ENCODE assay signal across 19 cellular contexts in the genomic region with DNA sequence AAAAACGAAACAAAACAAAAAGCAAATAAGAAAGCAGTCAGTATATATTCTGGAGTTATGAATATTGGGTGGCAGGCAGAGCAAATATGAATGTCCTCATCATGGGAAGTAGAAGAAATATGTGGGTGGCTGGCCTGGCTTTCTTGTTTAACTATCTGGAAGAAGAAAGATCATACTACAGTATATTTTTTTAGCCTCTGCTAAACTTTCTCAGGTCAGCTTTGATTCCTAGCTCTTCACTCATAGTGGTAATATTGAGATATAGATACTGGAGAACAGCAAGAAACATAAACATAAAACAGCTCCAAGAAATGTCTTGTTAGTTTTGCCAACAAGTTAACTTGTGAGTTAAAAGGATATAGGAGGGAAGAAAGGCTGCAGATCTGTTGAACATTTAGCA.
DNase-seq lines count a peak whose midpoint lies in the region; ATAC-seq and TF ChIP-seq lines count a peak whose summit lies in the region.
"Had no signal": no experiment of that assay in that cellular context is flagged by ENCODE, and none has a peak within 500 bp of the region (broad histone marks: within the 10 kb centered on the region; RNA-seq: fewer than 3 reads in every experiment).

No MANE protein-coding gene starts in this region.

- no peaks in the 10 kb centered on the region for H3K9me3 Mint-ChIP-seq in activated naive CD4-positive, alpha-beta T cell treated with anti-CD3 and anti-CD28 coated beads for 36 hours
- H3K9me3 Mint-ChIP-seq: activated naive CD8-positive, alpha-beta T cell treated with anti-CD3 and anti-CD28 coated beads, Interleukin-2, amount 50 U/mL, for 24 hours; CD8-positive, alpha-beta T cell; naive thymus-derived CD8-positive, alpha-beta T cell had no signal

- 100% methylated on average over 1 of the region's 1 CpG for WGBS in SK-N-SH (ENCODE audit: low lambda C conversion rate)
- WGBS in mammary epithelial cell (ENCODE audit: low coverage, missing lambda C conversion rate): 55% methylated on average over 1 of the region's 1 CpG
- WGBS in aorta, 2 donors: 0 to 14% methylated on average over 1 of the region's 1 CpG

- no peak for TF ChIP-seq RAD21 in SK-N-SH (IDR thresholded peaks at IDR 0.05; ENCODE audit: low read length)

- H3K4me2 ChIP-seq in SK-N-SH (peak overlapping the region; percentile 19; the same call in 1 of the 2 replicates), mammary epithelial cell (ENCODE audit: insufficient read depth, low read depth, low read length) (no peak overlapping the region)

- no peak overlapping the region for H3K4me3 ChIP-seq in SK-N-SH (ENCODE audit: low read depth in 2 of 2, low read length in 1 of 2)
- H3K4me3 ChIP-seq in mammary epithelial cell (replicated peaks in 1 of 3; ENCODE audit: insufficient read depth in 1 of 3, low read depth in 2 of 3, low read length in 3 of 3): no peak overlapping the region
- no peak overlapping the region for H3K4me3 ChIP-seq in lower lobe of right lung
- H3K4me3 ChIP-seq in aorta (ENCODE audit: low read length in 2 of 2): no peak overlapping the region
- H3K4me3 ChIP-seq: gastrocnemius medialis, MG63, testis had no signal

- peaks cover 8 to 13% of the 10 kb centered on the region in 2 experiments for H3K36me3 ChIP-seq in SK-N-SH (replicated peaks in 1 of 2; ENCODE audit: control insufficient read depth in 1 of 2, insufficient read depth in 2 of 2, low read length in 1 of 2)
- peaks cover under 1% of the 10 kb centered on the region for H3K36me3 ChIP-seq in mammary epithelial cell (ENCODE audit: insufficient read depth, low read length)
- H3K36me3 ChIP-seq in lower lobe of right lung: peaks cover 5% of the 10 kb centered on the region
- H3K36me3 ChIP-seq in aorta (ENCODE audit: control insufficient read depth in 1 of 2, insufficient read depth in 2 of 2, low read length in 1 of 2): no peaks in the 10 kb centered on the region
- H3K36me3 ChIP-seq: gastrocnemius medialis had no signal

- H3K9me2 ChIP-seq in SK-N-SH: no peaks in the 10 kb centered on the region

- no peak for DNase-seq in SK-N-SH
- DNase-seq in mammary epithelial cell: no peak
- no peak for DNase-seq in lower lobe of right lung
- DNase-seq in aorta: no peak
- no peak for DNase-seq in stimulated activated CD4-positive, alpha-beta T cell treated with anti-CD3 and anti-CD28 coated beads, Interleukin-2, amount 100 ng/mL, for 48 hours
- no peak for DNase-seq in activated naive CD4-positive, alpha-beta T cell treated with anti-CD3 and anti-CD28 coated beads for 36 hours
- DNase-seq: 8988T; activated naive CD8-positive, alpha-beta T cell treated with anti-CD3 and anti-CD28 coated beads, Interleukin-2, amount 50 U/mL, for 24 hours; CD8-positive, alpha-beta T cell; cerebellar nuclear complex; gastrocnemius medialis; MG63; naive thymus-derived CD8-positive, alpha-beta T cell; NCI-H2227 treated with DMSO at 0.1 percent for 48 hours; SHP77; T-helper 17 cell; testis had no signal

- TF ChIP-seq CTCF in SK-N-SH (IDR thresholded peaks at IDR 0.05) (no peak), mammary epithelial cell (conservative IDR thresholded peaks at IDR 0.05 in 1 of 2, IDR thresholded peaks at IDR 0.05 in 1 of 2; ENCODE audit: extremely low read depth in 1 of 2, insufficient read depth in 1 of 2, low read depth in 1 of 2, low read length in 2 of 2) (no peak), lower lobe of right lung (IDR thresholded peaks at IDR 0.05) (no peak)

- no TSS peak for BruUV-seq in mammary epithelial cell (replicated peaks; lab: Mats Ljungman, UMichigan)

- POLR2A ChIA-PET in SK-N-SH (lab: Yijun Ruan, JAX): no interaction called here

- H3K27me3 ChIP-seq in SK-N-SH (ENCODE audit: insufficient read depth) (no peaks in the 10 kb centered on the region), mammary epithelial cell (ENCODE audit: insufficient read depth, low read length) (no peaks in the 10 kb centered on the region), lower lobe of right lung (ENCODE audit: low read depth) (no peaks in the 10 kb centered on the region), aorta (ENCODE audit: control insufficient read depth in 1 of 2, insufficient read depth in 2 of 2, low read length in 1 of 2) (no peaks in the 10 kb centered on the region)
- H3K27me3 ChIP-seq: MG63, testis had no signal

- no peak overlapping the region for H3K4me3 Mint-ChIP-seq in activated naive CD4-positive, alpha-beta T cell treated with anti-CD3 and anti-CD28 coated beads for 36 hours
- H3K4me3 Mint-ChIP-seq: activated naive CD8-positive, alpha-beta T cell treated with anti-CD3 and anti-CD28 coated beads, Interleukin-2, amount 50 U/mL, for 24 hours; CD8-positive, alpha-beta T cell; naive thymus-derived CD8-positive, alpha-beta T cell; T-helper 17 cell had no signal

- dilution Hi-C loops in mammary epithelial cell (cut with HindIII; ENCODE audit: low sequenced_read_pairs): no loop called here

- H3F3A ChIP-seq in SK-N-SH (replicated peaks; ENCODE audit: insufficient read depth): peaks cover 38% of the 10 kb centered on the region

- intact Hi-C loops in mammary epithelial cell (cut with micrococcal nuclease) (no loop called here), lower lobe of right lung (cut with DNase I) (no loop called here), aorta (cut with DNase I) (no loop called here)
- intact Hi-C loops in activated naive CD4-positive, alpha-beta T cell treated with anti-CD3 and anti-CD28 coated beads for 36 hours (cut with micrococcal nuclease): no loop called here

- no peak overlapping the region for H3K9ac ChIP-seq in SK-N-SH
- H3K9ac ChIP-seq in mammary epithelial cell (ENCODE audit: insufficient read depth, low read length): no peak overlapping the region

- CTCF ChIA-PET in SK-N-SH (lab: Yijun Ruan, JAX) (no interaction called here), mammary epithelial cell (lab: Charles Lee; ENCODE audit: low non-redundant PET) (no interaction called here)
- CTCF ChIA-PET in activated naive CD4-positive, alpha-beta T cell treated with anti-CD3 and anti-CD28 coated beads for 36 hours (lab: Charles Lee): no interaction called here

- no peak overlapping the region for H2AFZ ChIP-seq in SK-N-SH (ENCODE audit: low read depth)
- no peak overlapping the region for H2AFZ ChIP-seq in mammary epithelial cell (ENCODE audit: low read depth, low read length)

- H3K9me3 ChIP-seq in SK-N-SH: no peaks in the 10 kb centered on the region
- no peaks in the 10 kb centered on the region for H3K9me3 ChIP-seq in mammary epithelial cell (replicated peaks; ENCODE audit: insufficient read depth, low read length)
- H3K9me3 ChIP-seq in lower lobe of right lung: no peaks in the 10 kb centered on the region
- no peaks in the 10 kb centered on the region for H3K9me3 ChIP-seq in aorta (ENCODE audit: control insufficient read depth, low read length)
- H3K9me3 ChIP-seq: gastrocnemius medialis, MG63, testis had no signal

- H4K20me1 ChIP-seq in SK-N-SH (ENCODE audit: insufficient read depth) (no peaks in the 10 kb centered on the region), mammary epithelial cell (ENCODE audit: insufficient read depth, low read length) (no peaks in the 10 kb centered on the region)

- no peaks in the 10 kb centered on the region for H3K36me3 Mint-ChIP-seq in activated naive CD4-positive, alpha-beta T cell treated with anti-CD3 and anti-CD28 coated beads for 36 hours (ENCODE audit: low read depth)
- H3K36me3 Mint-ChIP-seq: CD8-positive, alpha-beta T cell; naive thymus-derived CD8-positive, alpha-beta T cell had no signal

- no peak for TF ChIP-seq EP300 in SK-N-SH (IDR thresholded peaks at IDR 0.05; ENCODE audit: borderline replicate concordance in 1 of 2, low read depth in 1 of 2, low read length in 1 of 2)

- in situ Hi-C loops in mammary epithelial cell (cut with MboI; ENCODE audit: low sequenced_read_pairs in 2 of 2): no loop called here

- H3K4me1 ChIP-seq in SK-N-SH (ENCODE audit: control insufficient read depth in 1 of 2, insufficient read depth in 2 of 2, low read depth in 1 of 2, low read length in 1 of 2): peaks cover 22 to 45% of the 10 kb centered on the region in 2 experiments
- H3K4me1 ChIP-seq in mammary epithelial cell (ENCODE audit: insufficient read depth, low read length): peaks cover 54% of the 10 kb centered on the region
- peaks cover 42% of the 10 kb centered on the region for H3K4me1 ChIP-seq in lower lobe of right lung
- H3K4me1 ChIP-seq in aorta (ENCODE audit: control insufficient read depth in 1 of 2, insufficient read depth in 2 of 2, low read length in 2 of 2): peaks cover 13 to 25% of the 10 kb centered on the region in 2 donors
- H3K4me1 ChIP-seq: gastrocnemius medialis had no signal

- H3K27me3 Mint-ChIP-seq in activated naive CD4-positive, alpha-beta T cell treated with anti-CD3 and anti-CD28 coated beads for 36 hours (ENCODE audit: low read depth): no peaks in the 10 kb centered on the region

- H3K27ac Mint-ChIP-seq in activated naive CD4-positive, alpha-beta T cell treated with anti-CD3 and anti-CD28 coated beads for 36 hours: no peak overlapping the region
- H3K27ac Mint-ChIP-seq: activated naive CD8-positive, alpha-beta T cell treated with anti-CD3 and anti-CD28 coated beads, Interleukin-2, amount 50 U/mL, for 24 hours; CD8-positive, alpha-beta T cell; naive thymus-derived CD8-positive, alpha-beta T cell; T-helper 17 cell had no signal

- peak overlapping the region in 1 of 2 experiments; percentile 76; a peak in 2 of 4 replicates for H3K27ac ChIP-seq in SK-N-SH (ENCODE audit: low read depth in 2 of 2, low read length in 1 of 2)
- H3K27ac ChIP-seq in mammary epithelial cell (ENCODE audit: insufficient read depth, low read depth, low read length): peak overlapping the region; percentile 92
- H3K27ac ChIP-seq in lower lobe of right lung: peak overlapping the region; percentile 79
- peak overlapping the region; percentile 92 to 93 for H3K27ac ChIP-seq in aorta (ENCODE audit: low read depth in 1 of 2, low read length in 2 of 2)
- H3K27ac ChIP-seq: gastrocnemius medialis, testis had no signal

- ATAC-seq in SK-N-SH treated with all-trans-retinoic acid at 6 μM for 48 hours: no peak
- no peak for ATAC-seq in lower lobe of right lung
- ATAC-seq in aorta (ENCODE audit: low FRiP score): no peak
- ATAC-seq in GM19452 (IDR thresholded peaks at IDR 0.05; ENCODE audit: unreplicated experiment): no peak
- ATAC-seq: activated naive CD8-positive, alpha-beta T cell treated with anti-CD3 and anti-CD28 coated beads, Interleukin-2, amount 50 U/mL, for 24 hours; CD8-positive, alpha-beta T cell; gastrocnemius medialis; naive thymus-derived CD8-positive, alpha-beta T cell; T-helper 17 cell had no signal

- no peaks in the 10 kb centered on the region for H3K4me1 Mint-ChIP-seq in activated naive CD4-positive, alpha-beta T cell treated with anti-CD3 and anti-CD28 coated beads for 36 hours (ENCODE audit: low read depth)
- H3K4me1 Mint-ChIP-seq: activated naive CD8-positive, alpha-beta T cell treated with anti-CD3 and anti-CD28 coated beads, Interleukin-2, amount 50 U/mL, for 24 hours; naive thymus-derived CD8-positive, alpha-beta T cell had no signal

- H3K79me2 ChIP-seq in SK-N-SH (ENCODE audit: insufficient read depth): peaks cover 88% of the 10 kb centered on the region
- H3K79me2 ChIP-seq in mammary epithelial cell (ENCODE audit: insufficient read depth, low read length): peaks cover 78% of the 10 kb centered on the region

TF ChIP-seq in SK-N-SH, 30 proteins besides CTCF, POLR2A, EP300 and RAD21 (continues in another document):
- TF ChIP-seq SIN3A (IDR thresholded peaks at IDR 0.05; ENCODE audit: borderline replicate concordance, low read depth, low read length): no peak
